8 cellular contexts compared by ENCODE assay signal in the genomic region with DNA sequence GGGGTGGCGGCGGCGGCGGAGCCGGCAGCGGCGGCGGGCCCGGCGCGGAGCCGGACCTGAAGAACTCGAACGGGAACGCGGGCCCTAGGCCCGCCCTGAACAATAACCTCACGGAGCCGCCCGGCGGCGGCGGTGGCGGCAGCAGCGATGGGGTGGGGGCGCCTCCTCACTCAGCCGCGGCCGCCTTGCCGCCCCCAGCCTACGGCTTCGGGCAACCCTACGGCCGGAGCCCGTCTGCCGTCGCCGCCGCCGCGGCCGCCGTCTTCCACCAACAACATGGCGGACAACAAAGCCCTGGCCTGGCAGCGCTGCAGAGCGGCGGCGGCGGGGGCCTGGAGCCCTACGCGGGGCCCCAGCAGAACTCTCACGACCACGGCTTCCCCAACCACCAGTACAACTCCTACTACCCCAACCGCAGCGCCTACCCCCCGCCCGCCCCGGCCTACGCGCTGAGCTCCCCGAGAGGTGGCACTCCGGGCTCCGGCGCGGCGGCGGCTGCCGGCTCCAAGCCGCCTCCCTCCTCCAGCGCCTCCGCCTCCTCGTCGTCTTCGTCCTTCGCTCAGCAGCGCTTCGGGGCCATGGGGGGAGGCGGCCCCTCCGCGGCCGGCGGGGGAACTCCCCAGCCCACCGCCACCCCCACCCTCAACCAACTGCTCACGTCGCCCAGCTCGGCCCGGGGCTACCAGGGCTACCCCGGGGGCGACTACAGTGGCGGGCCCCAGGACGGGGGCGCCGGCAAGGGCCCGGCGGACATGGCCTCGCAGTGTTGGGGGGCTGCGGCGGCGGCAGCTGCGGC. TPM values are rescaled to one million over a fixed set of nuclear protein-coding genes. Genes with fewer than 3 reads are reported as not detected.
A peak's percentile ranks its signal among the peaks of the same experiment; 100 is the strongest.
DNase-seq lines count a peak whose midpoint lies in the region; ATAC-seq lines count a peak whose summit lies in the region.

No MANE protein-coding gene starts in this region.

- no peaks in the 10 kb centered on the region for H3K27me3 ChIP-seq in NT2/D1 (ENCODE audit: insufficient read depth, insufficient read length)

- peaks cover 3% of the 10 kb centered on the region for H3K4me1 ChIP-seq in NT2/D1 (ENCODE audit: insufficient read depth, insufficient read length)

- H3K9me3 ChIP-seq in NT2/D1 (ENCODE audit: insufficient read depth, low read length) = no peaks in the 10 kb centered on the region; the same call in 1 of the 2 replicates

- DNase-seq in GDM1 (lab: John Stamatoyannopoulos, UW) (peak; percentile 26), NT2/D1 (ENCODE audit: low read depth, low spot score) (no peak), activated gamma-delta T cell (lab: John Stamatoyannopoulos, UW) (peak; percentile 75), cardiac septum (ENCODE audit: low spot score) (peak; percentile 78), retina (peak; percentile 53), DMS114 treated with DMSO at 0.1 percent for 48 hours (lab: John Stamatoyannopoulos, UW; ENCODE audit: unreplicated experiment) (no peak)

- H3K4me3 ChIP-seq in NT2/D1 (ENCODE audit: insufficient read length, low read depth) = peak overlapping the region; percentile 87

- H3K36me3 ChIP-seq in NT2/D1 (ENCODE audit: insufficient read depth, insufficient read length, low read length) = peaks cover 9% of the 10 kb centered on the region

- intact Hi-C loops in cardiac septum (cut with DNase I) = no loop called here

- H3K9ac ChIP-seq in NT2/D1 (ENCODE audit: insufficient read length, low read depth) = peak overlapping the region; percentile 93

- no peak for ATAC-seq in esophagus mucosa
- no peak for ATAC-seq in GM21360 (IDR thresholded peaks at IDR 0.05; ENCODE audit: unreplicated experiment)

RNA-seq across cellular contexts. Expression of a gene that starts 1.0 kb away (rescaled TPM):
- total RNA-seq in cardiac septum = 52.1 TPM
- 44.3 TPM for total RNA-seq in esophagus mucosa

Comparison
In these comparisons a context has a peak if more than half of its experiments do, and no peak if none do; other contexts are left out.
1. DNase-seq: peak in GDM1 (single experiment), activated gamma-delta T cell (single experiment), cardiac septum (single experiment) and retina (single experiment); none in NT2/D1 (single experiment) and DMS114 treated with DMSO at 0.1 percent for 48 hours (single experiment).